In genomic region chr3:46978985-46979944, GRCh38 we compare ENCODE assay signal across 8 cellular contexts. TPM values are rescaled to one million over a fixed set of nuclear protein-coding genes. Genes with fewer than 3 reads are reported as not detected.
A peak's percentile ranks its signal among the peaks of the same experiment; 100 is the strongest.
DNase-seq lines count a peak whose midpoint lies in the region; ATAC-seq and TF ChIP-seq lines count a peak whose summit lies in the region.

Gene NBEAL2 (plus strand): TSS chr3:46979666. CDS start chr3:46979862, 196 bp downstream.

- peak; percentile 17; the same call in 1 of the 2 replicates for TF ChIP-seq RAD21 in IMR-90 (IDR thresholded peaks at IDR 0.05; ENCODE audit: low read length)

- dilution Hi-C loops in IMR-90 (cut with HindIII; ENCODE audit: low sequenced_read_pairs, unreplicated experiment), result no loop called here

- peak within 1 kb of the TSS; percentile 52; the same call in 2 of the 3 replicates for H2BK15ac ChIP-seq in IMR-90 (ENCODE audit: low read depth, low read length)

- peak within 1 kb of the TSS; percentile 73 for H3K9ac ChIP-seq in IMR-90 (ENCODE audit: low read depth, low read length)
- H3K9ac ChIP-seq in mucosa of rectum (ENCODE audit: low read depth in 1 of 2, low read length in 2 of 2), result peak within 1 kb of the TSS; percentile 97

- peak within 1 kb of the TSS; percentile 98 for H2AK9ac ChIP-seq in IMR-90 (replicated peaks; ENCODE audit: low read depth, low read length, poor library complexity)

- peak within 1 kb of the TSS; percentile 87 for H4K5ac ChIP-seq in IMR-90 (ENCODE audit: low read depth, low read length)

- H3K36me3 ChIP-seq in IMR-90 (ENCODE audit: control insufficient read depth, insufficient read depth, low read length) (no peaks in the 10 kb centered on the region), mucosa of rectum (ENCODE audit: control insufficient read depth in 2 of 2, insufficient read depth in 2 of 2, low read length in 2 of 2) (no peaks in the 10 kb centered on the region)

- H3K4me1 ChIP-seq in IMR-90 (ENCODE audit: control insufficient read depth, insufficient read depth, low read length) (peaks cover 9% of the 10 kb centered on the region), mucosa of rectum (ENCODE audit: control insufficient read depth in 2 of 2, insufficient read depth in 2 of 2, low read length in 2 of 2) (peaks cover 33 to 45% of the 10 kb centered on the region in 2 donors)

- H2BK20ac ChIP-seq in IMR-90 (ENCODE audit: low read depth, low read length), result 0 out of 2 replicates have a peak within 1 kb of the TSS, but pooled peaks have one; percentile 5

- peak within 1 kb of the TSS; percentile 77 for H2BK5ac ChIP-seq in IMR-90 (ENCODE audit: low read depth, low read length, poor library complexity, severe bottlenecking)

- H3K56ac ChIP-seq in IMR-90 (ENCODE audit: extremely low read depth, insufficient read depth, low read length), result peak within 1 kb of the TSS; percentile 80

- peak within 1 kb of the TSS; percentile 94 for H3K4me2 ChIP-seq in IMR-90 (ENCODE audit: low read depth, low read length)

- H2AFZ ChIP-seq in IMR-90 (replicated peaks; ENCODE audit: low read length, poor library complexity), result peak within 1 kb of the TSS; percentile 99

- peak within 1 kb of the TSS; percentile 96 for H2AK5ac ChIP-seq in IMR-90 (ENCODE audit: low read depth, low read length)

- TF ChIP-seq POLR2A in IMR-90 (IDR thresholded peaks at IDR 0.05; ENCODE audit: low read depth, low read length), result no peak

- H3K14ac ChIP-seq in IMR-90 (replicated peaks; ENCODE audit: low read depth, low read length), result peak within 1 kb of the TSS; percentile 76

- TF ChIP-seq CTCF in IMR-90 (conservative IDR thresholded peaks at IDR 0.05; ENCODE audit: low read depth, low read length), result 0 out of 2 replicates have a peak, but pooled peaks have one; percentile 13
- TF ChIP-seq CTCF in epithelial cell of proximal tubule (conservative IDR thresholded peaks at IDR 0.05; ENCODE audit: low read depth, low read length), result no peak

- H4K8ac ChIP-seq in IMR-90 (ENCODE audit: low read depth in 2 of 2, low read length in 2 of 2), result peak within 1 kb of the TSS; percentile 86 to 98

- H3K4ac ChIP-seq in IMR-90 (ENCODE audit: low read depth, low read length), result peak within 1 kb of the TSS; percentile 94

- peaks cover 12% of the 10 kb centered on the region; the same call in 1 of the 2 replicates for H4K20me1 ChIP-seq in IMR-90 (ENCODE audit: insufficient read depth, low read length)

- H4K91ac ChIP-seq in IMR-90 (ENCODE audit: insufficient read depth, low read depth, low read length), result peak within 1 kb of the TSS; percentile 90

- BruUV-seq in IMR-90 (replicated peaks; lab: Mats Ljungman, UMichigan), result no TSS peak

- POLR2A ChIA-PET in IMR-90 (lab: Charles Lee; ENCODE audit: unreplicated experiment), result no interaction called here

- H3K9me1 ChIP-seq in IMR-90 (ENCODE audit: insufficient read depth, low read length), result peaks cover 3% of the 10 kb centered on the region

- 1% methylated on average over 42 of the region's 73 CpGs; no CpG with 5 or more reads in 1 of the 2 experiments for WGBS in IMR-90 (ENCODE audit: extremely low coverage in 2 of 2, insufficient read length in 1 of 2), 2 experiments

- H3K27ac ChIP-seq in IMR-90 (ENCODE audit: insufficient read depth, low read length), result peak within 1 kb of the TSS; percentile 66
- peak within 1 kb of the TSS; percentile 89 to 90 for H3K27ac ChIP-seq in mucosa of rectum (ENCODE audit: low read depth in 2 of 2, low read length in 2 of 2)

- H3K9me3 ChIP-seq in IMR-90 (ENCODE audit: control insufficient read depth, insufficient read depth, low read length), result no peaks in the 10 kb centered on the region
- H3K9me3 ChIP-seq in mucosa of rectum (ENCODE audit: control insufficient read depth in 2 of 2, low read length in 2 of 2), result no peaks in the 10 kb centered on the region

- CTCF ChIA-PET in IMR-90 (lab: Yijun Ruan, JAX), result no interaction called here

- H3K23ac ChIP-seq in IMR-90 (ENCODE audit: low read depth, low read length), result peak within 1 kb of the TSS; percentile 65

- H3K4me3 ChIP-seq in IMR-90 (ENCODE audit: insufficient read depth, low read depth, low read length), result peak within 1 kb of the TSS; percentile 81
- peak within 1 kb of the TSS; percentile 74 for H3K4me3 ChIP-seq in epithelial cell of proximal tubule (ENCODE audit: low read depth, low read length)
- peak within 1 kb of the TSS; percentile 81 to 89 for H3K4me3 ChIP-seq in mucosa of rectum (ENCODE audit: low read length in 2 of 2)

- H2BK120ac ChIP-seq in IMR-90 (ENCODE audit: low read depth, low read length), result peak within 1 kb of the TSS; percentile 38

- in situ Hi-C loops in IMR-90 (cut with MboI; ENCODE audit: low sequenced_read_pairs), result no loop called here

- DNase-seq in DMS153 (lab: John Stamatoyannopoulos, UW) (peak; percentile 59), IMR-90 (peak; percentile 84), OCI-M2 (lab: John Stamatoyannopoulos, UW; ENCODE audit: unreplicated experiment) (peak; percentile 16), activated T-cell treated with anti-CD3 and anti-CD28 coated beads for 4 hours (peak; percentile 91), epithelial cell of proximal tubule (ENCODE audit: low read depth) (no peak)
- DNase-seq in stimulated activated CD8-positive, alpha-beta memory T cell treated with anti-CD3 and anti-CD28 coated beads, Interleukin-4, amount 100 ng/mL, for 4 hours (ENCODE audit: low read depth in 2 of 2, low spot score in 1 of 2), result peak; percentile 87 to 93

- ATAC-seq in GM21529 (IDR thresholded peaks at IDR 0.05; ENCODE audit: unreplicated experiment), result peak; percentile 75
- peak; percentile 84 for ATAC-seq in IMR-90 (ENCODE audit: low read depth)

- intact Hi-C loops in IMR-90 (cut with micrococcal nuclease), result no loop called here

- peaks cover 3 to 41% of the 10 kb centered on the region in 2 experiments; a peak in 3 of 4 replicates for H3K79me1 ChIP-seq in IMR-90 (ENCODE audit: low read depth in 1 of 2, low read length in 2 of 2)

- H3K27me3 ChIP-seq in IMR-90 (ENCODE audit: control insufficient read depth, insufficient read depth, low read length) (no peaks in the 10 kb centered on the region), mucosa of rectum (ENCODE audit: control insufficient read depth in 2 of 2, insufficient read depth in 2 of 2, low read length in 2 of 2) (no peaks in the 10 kb centered on the region)

- peak within 1 kb of the TSS; percentile 49 for H3K18ac ChIP-seq in IMR-90 (ENCODE audit: low read depth, low read length)

TF ChIP-seq in IMR-90, 13 proteins besides CTCF, POLR2A, EP300 and RAD21:
- TF ChIP-seq FOS (IDR thresholded peaks at IDR 0.05; ENCODE audit: low read depth, low read length), result no peak
- no peak for TF ChIP-seq NFE2L2 (IDR thresholded peaks at IDR 0.05; ENCODE audit: low read depth, low read length)
- TF ChIP-seq MAZ (IDR thresholded peaks at IDR 0.05; ENCODE audit: borderline replicate concordance, low read depth, low read length), result peak; percentile 63; the same call in 1 of the 2 replicates
- no peak for TF ChIP-seq CEBPB (IDR thresholded peaks at IDR 0.05; ENCODE audit: low read depth, low read length)
TF ChIP-seq in IMR-90: peak in this region for 1.

RNA-seq across cellular contexts. Expression of gene NBEAL2, which starts in this region (rescaled TPM):
- total RNA-seq in IMR-90 (2012; rRNA removed) (2.2 TPM in 2 replicates), epithelial cell of proximal tubule (40.7 and 79.7 TPM in 2 replicates)
- polyA plus RNA-seq in IMR-90 (2012; rRNA removed), result 11.7 and 12.5 TPM in 2 replicates
- polyA plus RNA-seq in IMR-90 (2012; cell fraction: cytosol; rRNA removed), result 5.6 and 8.2 TPM in 2 replicates
- 80.3 and 267 TPM in 2 replicates for polyA plus RNA-seq in IMR-90 (2012; cell fraction: nucleus; rRNA removed; ENCODE audit: low replicate concordance)

Comparison
In these comparisons a context has a peak if more than half of its experiments do, and no peak if none do; other contexts are left out.
1. RNA of gene NBEAL2 (total RNA-seq): 40.7 to 79.7 TPM in epithelial cell of proximal tubule; 2.2 TPM in IMR-90; every median in the first group is over 10 times any median in the second.
2. Peak in every context shown above with its lines, with median percentiles within 50 percentile points of each other: H3K4me3 ChIP-seq.